19 cellular contexts compared by ENCODE assay signal in the genomic region with DNA sequence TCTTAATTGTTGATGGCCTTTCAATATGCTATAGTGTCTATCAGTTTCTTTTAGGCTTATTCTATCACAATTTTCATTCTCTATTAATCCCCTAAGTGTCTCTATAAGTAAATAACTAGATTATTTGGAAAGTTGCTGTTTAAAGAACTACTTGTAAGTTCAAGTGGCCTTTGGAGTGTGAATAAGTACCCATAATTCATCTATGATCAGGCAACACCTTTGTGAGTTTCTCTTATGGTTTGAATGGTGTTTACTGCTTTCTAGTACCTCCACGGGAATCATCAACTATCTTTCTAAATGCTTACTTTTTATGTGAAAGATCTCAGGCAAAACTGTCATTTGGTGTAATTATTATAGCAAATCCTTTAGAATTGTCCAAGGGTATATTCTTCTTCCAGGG.
DNase-seq lines count a peak whose midpoint lies in the region; ATAC-seq and TF ChIP-seq lines count a peak whose summit lies in the region.
"Had no signal": no experiment of that assay in that cellular context is flagged by ENCODE, and none has a peak within 500 bp of the region (broad histone marks: within the 10 kb centered on the region; RNA-seq: fewer than 3 reads in every experiment).

No MANE protein-coding gene starts in this region.

- H3K36me3 ChIP-seq in left lung = no peaks in the 10 kb centered on the region
- no peaks in the 10 kb centered on the region for H3K36me3 ChIP-seq in aorta (ENCODE audit: control insufficient read depth in 1 of 2, insufficient read depth in 2 of 2, low read length in 1 of 2)
- H3K36me3 ChIP-seq: BE2C; BLaER1 treated with 17β-estradiol and CSF1 and Interleukin-3, amounts not matched to agents 10 nM and 100 nM had no signal

- H3K27ac ChIP-seq in left lung (no peak overlapping the region), aorta (ENCODE audit: low read depth in 1 of 2, low read length in 2 of 2) (no peak overlapping the region)
- H3K27ac ChIP-seq: A549; BLaER1 treated with 17β-estradiol and CSF1 and Interleukin-3, amounts not matched to agents 10 nM and 100 nM; GM23248 had no signal

- 82 to 83% methylated on average over 1 of the region's 1 CpG for WGBS in aorta, 2 donors

- no peak for TF ChIP-seq CTCF in left lung (IDR thresholded peaks at IDR 0.05)

- intact Hi-C loops in left lung (cut with DNase I) = no loop called here
- intact Hi-C loops in aorta (cut with DNase I) = no loop called here

- H3K9me3 ChIP-seq in left lung (peaks cover 0 to 8% of the 10 kb centered on the region in 2 donors), aorta (ENCODE audit: control insufficient read depth, low read length) (peaks cover 4% of the 10 kb centered on the region)
- H3K9me3 ChIP-seq: A549, BE2C had no signal

- ATAC-seq in left lung = peak; percentile 64
- no peak for ATAC-seq in GM18861 (IDR thresholded peaks at IDR 0.05; ENCODE audit: unreplicated experiment)
- no peak for ATAC-seq in aorta (ENCODE audit: low FRiP score)
- ATAC-seq: A549 had no signal

- H3K27me3 ChIP-seq in left lung (no peaks in the 10 kb centered on the region), aorta (ENCODE audit: control insufficient read depth in 1 of 2, insufficient read depth in 2 of 2, low read length in 1 of 2) (no peaks in the 10 kb centered on the region)
- H3K27me3 ChIP-seq: BE2C; BLaER1 treated with 17β-estradiol and CSF1 and Interleukin-3, amounts not matched to agents 10 nM and 100 nM had no signal

- DNase-seq in NCI-H510A treated with DMSO at 0.1 percent for 48 hours (lab: John Stamatoyannopoulos, UW) = peak; percentile 69
- DNase-seq in NCI-H510A (lab: John Stamatoyannopoulos, UW) = no peak
- DNase-seq in DMS79 treated with DMSO at 0.1 percent for 48 hours (lab: John Stamatoyannopoulos, UW) = peak; percentile 92
- no peak for DNase-seq in left lung
- no peak for DNase-seq in aorta
- DNase-seq: 8988T; ACHN; AML-193; BE2C; CD4-positive, alpha-beta T cell; CD8-positive, alpha-beta memory T cell; DMS 273 treated with DMSO at 0.1 percent for 48 hours; GF-D8; GM23248; H7; HCEC 1CT had no signal

- no peak overlapping the region for H3K4me3 ChIP-seq in left lung
- H3K4me3 ChIP-seq in aorta (ENCODE audit: low read length in 2 of 2) = no peak overlapping the region
- H3K4me3 ChIP-seq: A549; BLaER1 treated with 17β-estradiol and CSF1 and Interleukin-3, amounts not matched to agents 10 nM and 100 nM; GM23248 had no signal

- H3K4me1 ChIP-seq in left lung (no peaks in the 10 kb centered on the region), aorta (ENCODE audit: control insufficient read depth in 1 of 2, insufficient read depth in 2 of 2, low read length in 2 of 2) (no peaks in the 10 kb centered on the region)
- H3K4me1 ChIP-seq: A549; BE2C; BLaER1 treated with 17β-estradiol and CSF1 and Interleukin-3, amounts not matched to agents 10 nM and 100 nM had no signal

Comparison
In these comparisons a context has a peak if more than half of its experiments do, and no peak if none do; other contexts are left out.
1. DNase-seq: peak in NCI-H510A treated with DMSO at 0.1 percent for 48 hours (single experiment) and DMS79 treated with DMSO at 0.1 percent for 48 hours (single experiment); none in NCI-H510A (single experiment), left lung (0 of 2) and aorta (0 of 2).